Comparison of ENCODE assay signal across 8 cellular contexts in genomic region chr15:48800811-48801460, GRCh38. TPM values are rescaled to one million over a fixed set of nuclear protein-coding genes. Genes with fewer than 3 reads are reported as not detected.
DNase-seq lines count a peak whose midpoint lies in the region; ATAC-seq and TF ChIP-seq lines count a peak whose summit lies in the region.

No MANE protein-coding gene starts in this region.

- H3K9me3 ChIP-seq in HUES48 (ENCODE audit: control insufficient read depth, insufficient read depth, low read length) (no peaks in the 10 kb centered on the region), ascending aorta (no peaks in the 10 kb centered on the region)

- no peak overlapping the region for H3K9ac ChIP-seq in HUES48 (ENCODE audit: low read depth, low read length)

- ATAC-seq in left lobe of liver: peak; percentile 84
- no peak for ATAC-seq in HG02610 (IDR thresholded peaks at IDR 0.05; ENCODE audit: unreplicated experiment)
- ATAC-seq in HG03280 (IDR thresholded peaks at IDR 0.05; ENCODE audit: unreplicated experiment): no peak

- H3K27me3 ChIP-seq in HUES48 (ENCODE audit: control insufficient read depth, insufficient read depth, low read length) (no peaks in the 10 kb centered on the region), ascending aorta (no peaks in the 10 kb centered on the region)

- TF ChIP-seq CTCF in AG09319 (IDR thresholded peaks at IDR 0.05; ENCODE audit: low read depth, low read length): peak; percentile 50
- TF ChIP-seq CTCF in ascending aorta (IDR thresholded peaks at IDR 0.05): peak; percentile 24 to 53 (median 42)

- intact Hi-C loops in ascending aorta (cut with DNase I): loop anchor here (10.0 kb wide), 1 partner anchor 306 kb away; no protein-coding TSS in a partner anchor

- H3K4me3 ChIP-seq in HUES48 (ENCODE audit: low read depth, low read length) (no peak overlapping the region), ascending aorta (no peak overlapping the region)

- no peak for DNase-seq in AG09319 (ENCODE audit: extremely low read depth, low read depth)
- DNase-seq in ascending aorta (ENCODE audit: low spot score in 2 of 2): no peak
- no peak for DNase-seq in left lobe of liver (ENCODE audit: low spot score)
- DNase-seq in NCI-H1048 (lab: John Stamatoyannopoulos, UW): no peak
- no peak for DNase-seq in activated effector memory CD4-positive, alpha-beta T cell treated with anti-CD3 and anti-CD28 coated beads, Interleukin-2, amount 50 U/mL, for 16 hours

- H3K27ac ChIP-seq in HUES48 (ENCODE audit: low read depth, low read length) (peak overlapping the region; percentile 29), ascending aorta (no peak overlapping the region)

- H3K36me3 ChIP-seq in HUES48 (ENCODE audit: control insufficient read depth, insufficient read depth, low read length): peaks cover 22% of the 10 kb centered on the region
- no peaks in the 10 kb centered on the region for H3K36me3 ChIP-seq in ascending aorta

- H3K4me1 ChIP-seq in HUES48 (ENCODE audit: control insufficient read depth, insufficient read depth, low read length) (peaks cover 20% of the 10 kb centered on the region), ascending aorta (no peaks in the 10 kb centered on the region)

RNA-seq across cellular contexts. Expression of gene CEP152, which starts 9.9 kb away (rescaled TPM):
- total RNA-seq in ascending aorta (1.1 TPM), left lobe of liver (1.3 TPM)
